Comparison of ENCODE assay signal across 27 cellular contexts in the genomic region with DNA sequence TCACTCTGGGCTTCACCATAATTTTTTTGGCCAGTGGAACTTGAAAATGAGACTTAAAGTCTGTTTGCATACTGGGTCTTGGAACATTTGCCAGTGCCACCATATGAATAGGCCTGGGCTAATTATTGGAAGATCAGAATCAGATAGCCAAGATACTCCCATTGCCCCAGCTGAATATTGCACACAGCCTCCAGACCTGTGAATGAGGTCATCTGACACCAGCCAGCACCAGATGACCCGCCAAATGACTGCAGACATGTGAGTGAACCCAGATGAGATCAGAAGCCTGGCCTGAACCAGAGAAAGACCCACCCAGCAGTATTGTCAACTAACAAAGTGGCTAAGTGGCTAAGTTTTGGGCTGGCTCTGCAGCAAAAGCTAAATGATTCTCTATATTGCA.
"Had no signal": no experiment of that assay in that cellular context is flagged by ENCODE, and none has a peak within 500 bp of the region (broad histone marks: within the 10 kb centered on the region; RNA-seq: fewer than 3 reads in every experiment).

No MANE protein-coding gene starts in this region.

- H3K4me3 ChIP-seq: colonic mucosa, esophagus squamous epithelium, lower lobe of right lung, smooth muscle cell, uterus had no signal

- H3K27ac ChIP-seq: colonic mucosa, epithelial cell of prostate, esophagus squamous epithelium, lower lobe of right lung, neutrophil, uterus had no signal

- ATAC-seq: activated CD4-positive, alpha-beta T cell treated with anti-CD3 and anti-CD28 coated beads for 36 hours; activated naive CD4-positive, alpha-beta T cell treated with anti-CD3 and anti-CD28 coated beads, Interleukin-2, amount 50 U/mL, for 72 hours; activated T-cell treated with anti-CD3 and anti-CD28 coated beads, Interleukin-2, amount 50 U/mL, for 72 hours; lower lobe of right lung; stimulated activated memory B cell treated with anti-CD40 and anti-IgM and Interleukin-4, amounts not matched to agents 10 μg/mL and 1 μg/mL and 100 μg/mL, for 72 hours; stimulated activated naive CD8-positive, alpha-beta T cell treated with anti-CD3 and anti-CD28 coated beads, Interleukin-15, amount 100 ng/mL, for 72 hours had no signal

- H3K4me1 Mint-ChIP-seq: activated CD4-positive, alpha-beta T cell treated with anti-CD3 and anti-CD28 coated beads for 36 hours; immature natural killer cell; nephron; stimulated activated memory B cell treated with anti-CD40 and anti-IgM and Interleukin-4, amounts not matched to agents 10 μg/mL and 1 μg/mL and 100 μg/mL, for 72 hours; stimulated activated naive CD8-positive, alpha-beta T cell treated with anti-CD3 and anti-CD28 coated beads, Interleukin-15, amount 100 ng/mL, for 72 hours had no signal

- H3K9me3 ChIP-seq: colonic mucosa, esophagus squamous epithelium, lower lobe of right lung, neutrophil, uterus had no signal

- H3K27me3 ChIP-seq: colonic mucosa, esophagus squamous epithelium, neutrophil, uterus had no signal

- H3K4me2 ChIP-seq: smooth muscle cell had no signal

- H3K36me3 ChIP-seq: colonic mucosa, esophagus squamous epithelium, lower lobe of right lung, neutrophil, uterus had no signal

- H3K4me3 Mint-ChIP-seq: activated CD4-positive, alpha-beta T cell treated with anti-CD3 and anti-CD28 coated beads for 36 hours; activated T-cell treated with anti-CD3 and anti-CD28 coated beads, Interleukin-2, amount 50 U/mL, for 72 hours; immature natural killer cell; nephron; stimulated activated memory B cell treated with anti-CD40 and anti-IgM and Interleukin-4, amounts not matched to agents 10 μg/mL and 1 μg/mL and 100 μg/mL, for 72 hours; stimulated activated naive CD8-positive, alpha-beta T cell treated with anti-CD3 and anti-CD28 coated beads, Interleukin-15, amount 100 ng/mL, for 72 hours; type B pancreatic cell had no signal

- H3K4me1 ChIP-seq: colonic mucosa, esophagus squamous epithelium, lower lobe of right lung, uterus had no signal

- H3K36me3 Mint-ChIP-seq: stimulated activated memory B cell treated with anti-CD40 and anti-IgM and Interleukin-4, amounts not matched to agents 10 μg/mL and 1 μg/mL and 100 μg/mL, for 72 hours; type B pancreatic cell had no signal

- H3K27me3 Mint-ChIP-seq: activated CD4-positive, alpha-beta T cell treated with anti-CD3 and anti-CD28 coated beads for 36 hours; stimulated activated memory B cell treated with anti-CD40 and anti-IgM and Interleukin-4, amounts not matched to agents 10 μg/mL and 1 μg/mL and 100 μg/mL, for 72 hours; stimulated activated naive CD8-positive, alpha-beta T cell treated with anti-CD3 and anti-CD28 coated beads, Interleukin-15, amount 100 ng/mL, for 72 hours; type B pancreatic cell had no signal

- DNase-seq: activated CD4-positive, alpha-beta T cell treated with anti-CD3 and anti-CD28 coated beads for 36 hours; activated CD4-positive, CD25-positive, alpha-beta regulatory T cell; activated naive CD4-positive, alpha-beta T cell; activated T-cell treated with anti-CD3 and anti-CD28 coated beads for 4 hours; activated T-cell treated with anti-CD3 and anti-CD28 coated beads, Interleukin-2, amount 50 U/mL, for 72 hours; anterior cingulate cortex; colonic mucosa; effector CD8-positive, alpha-beta T cell; esophagus squamous epithelium; head of caudate nucleus; hypothalamus; immature natural killer cell; lower lobe of right lung; mesenchymal stem cell; stimulated activated CD4-positive, alpha-beta T cell treated with anti-CD3 and anti-CD28 coated beads, Interleukin-1b, Interleukin-23, amount 100 ng/mL, for 48 hours; stimulated activated CD4-positive, alpha-beta T cell treated with anti-CD3 and anti-CD28 coated beads, Interleukin-4, amount 100 ng/mL, for 4 hours; stimulated activated CD8-positive, alpha-beta memory T cell treated with anti-CD3 and anti-CD28 coated beads, Interleukin-4, amount 100 ng/mL, for 48 hours; stimulated activated naive CD8-positive, alpha-beta T cell treated with anti-CD3 and anti-CD28 coated beads, Interleukin-15, amount 100 ng/mL, for 72 hours; substantia nigra; uterus had no signal

- H3K27ac Mint-ChIP-seq: activated CD4-positive, alpha-beta T cell treated with anti-CD3 and anti-CD28 coated beads for 36 hours; activated naive CD4-positive, alpha-beta T cell treated with anti-CD3 and anti-CD28 coated beads, Interleukin-2, amount 50 U/mL, for 72 hours; activated T-cell treated with anti-CD3 and anti-CD28 coated beads, Interleukin-2, amount 50 U/mL, for 72 hours; immature natural killer cell; nephron; stimulated activated memory B cell treated with anti-CD40 and anti-IgM and Interleukin-4, amounts not matched to agents 10 μg/mL and 1 μg/mL and 100 μg/mL, for 72 hours; stimulated activated naive CD8-positive, alpha-beta T cell treated with anti-CD3 and anti-CD28 coated beads, Interleukin-15, amount 100 ng/mL, for 72 hours; type B pancreatic cell had no signal

- H3K9me3 Mint-ChIP-seq: nephron had no signal
